8 cellular contexts compared by ENCODE assay signal in genomic region chr9:124256517-124257069, GRCh38. TPM values are rescaled to one million over a fixed set of nuclear protein-coding genes. Genes with fewer than 3 reads are reported as not detected.
DNase-seq lines count a peak whose midpoint lies in the region; ATAC-seq and TF ChIP-seq lines count a peak whose summit lies in the region.

No MANE protein-coding gene starts in this region.

- no peak overlapping the region for H3K4me2 ChIP-seq in IMR-90 (ENCODE audit: low read depth, low read length)
- H3K4me2 ChIP-seq in mesenchymal stem cell (ENCODE audit: low read length, poor library complexity, severe bottlenecking): no peak overlapping the region

- H2AK5ac ChIP-seq in IMR-90 (ENCODE audit: low read depth, low read length) (peak overlapping the region; percentile 97), mesenchymal stem cell (ENCODE audit: low read length, severe bottlenecking) (peak overlapping the region; percentile 94)

- WGBS in IMR-90 (ENCODE audit: extremely low coverage in 2 of 2, insufficient read length in 1 of 2), 2 experiments: 100% methylated on average over 1 of the region's 11 CpGs; no CpG with 5 or more reads in 1 of the 2 experiments
- 36% methylated on average over 10 of the region's 11 CpGs for WGBS in mesenchymal stem cell

- CTCF ChIA-PET in CD4-positive, alpha-beta T cell (lab: Charles Lee): no interaction called here
- CTCF ChIA-PET in IMR-90 (lab: Yijun Ruan, JAX): interaction anchor here (0.5 to 1.0 kb wide), 3 partner anchors 10 to 133 kb away, joined by 3 read pairs; no protein-coding TSS in a partner anchor

- H2AFZ ChIP-seq in IMR-90 (replicated peaks; ENCODE audit: low read length, poor library complexity) (peak overlapping the region; percentile 58), mesenchymal stem cell (ENCODE audit: low read depth, low read length) (no peak overlapping the region)

- no peak overlapping the region for H3K9ac ChIP-seq in IMR-90 (ENCODE audit: low read depth, low read length)
- peak overlapping the region; percentile 87 for H3K9ac ChIP-seq in mesenchymal stem cell (ENCODE audit: low read length)

- H2BK120ac ChIP-seq in IMR-90 (ENCODE audit: low read depth, low read length) (peak overlapping the region; percentile 91), mesenchymal stem cell (ENCODE audit: low read depth, low read length) (peak overlapping the region; percentile 100)

- H2BK12ac ChIP-seq in mesenchymal stem cell (ENCODE audit: low read length in 2 of 2): peak overlapping the region; percentile 60 to 100

- H3K18ac ChIP-seq in IMR-90 (ENCODE audit: low read depth, low read length): no peak overlapping the region
- H3K18ac ChIP-seq in mesenchymal stem cell (ENCODE audit: low read depth in 1 of 2, low read length in 2 of 2): peak overlapping the region; percentile 65 to 100

- peaks cover 18% of the 10 kb centered on the region for H3K4me1 Mint-ChIP-seq in CD4-positive, alpha-beta T cell (ENCODE audit: low read depth)
- peaks cover 36% of the 10 kb centered on the region for H3K4me1 Mint-ChIP-seq in activated naive CD8-positive, alpha-beta T cell treated with anti-CD3 and anti-CD28 coated beads, Interleukin-2, amount 10 ng/mL, durations not matched to agents 7 days and 5 days

- peaks cover 15% of the 10 kb centered on the region for H4K20me1 ChIP-seq in IMR-90 (ENCODE audit: insufficient read depth, low read length)

- dilution Hi-C loops in IMR-90 (cut with HindIII; ENCODE audit: low sequenced_read_pairs, unreplicated experiment): no loop called here

- in situ Hi-C loops in IMR-90 (cut with MboI; ENCODE audit: low sequenced_read_pairs): no loop called here
- in situ Hi-C loops in GM13977 (cut with MboI; ENCODE audit: low pct_unique_long_range_greater_than_20kb, low sequenced_read_pairs, unreplicated experiment): no loop called here

- no peaks in the 10 kb centered on the region for H3K9me3 ChIP-seq in CD4-positive, alpha-beta T cell (ENCODE audit: control insufficient read depth, low read length)
- no peaks in the 10 kb centered on the region for H3K9me3 ChIP-seq in IMR-90 (ENCODE audit: control insufficient read depth, insufficient read depth, low read length)
- no peaks in the 10 kb centered on the region for H3K9me3 ChIP-seq in mesenchymal stem cell (ENCODE audit: control insufficient read depth, low read length)

- H3K79me1 ChIP-seq in IMR-90 (ENCODE audit: low read depth in 1 of 2, low read length in 2 of 2) (peaks cover 3 to 30% of the 10 kb centered on the region in 2 experiments; a peak in 3 of 4 replicates), mesenchymal stem cell (replicated peaks; ENCODE audit: low read length, poor library complexity, severe bottlenecking) (peaks cover 2% of the 10 kb centered on the region)

- H3K14ac ChIP-seq in IMR-90 (replicated peaks; ENCODE audit: low read depth, low read length) (peak overlapping the region; percentile 96; the same call in 1 of the 2 replicates), mesenchymal stem cell (ENCODE audit: low read length in 2 of 2) (peak overlapping the region in 1 of 2 experiments; percentile 78)

- H3K4me3 ChIP-seq in IMR-90 (ENCODE audit: insufficient read depth, low read depth, low read length) (no peak overlapping the region), mesenchymal stem cell (ENCODE audit: insufficient read depth in 1 of 2, low read depth in 1 of 2, low read length in 2 of 2) (peak overlapping the region in 1 of 2 experiments; percentile 79)

- intact Hi-C loops in CD4-positive, alpha-beta T cell (cut with DNase I, micrococcal nuclease): no loop called here
- intact Hi-C loops in IMR-90 (cut with micrococcal nuclease): loop anchor here (10.0 kb wide), 3 partner anchors 202 to 712 kb away; no protein-coding TSS in a partner anchor

- no peaks in the 10 kb centered on the region for H3K9me3 Mint-ChIP-seq in CD4-positive, alpha-beta T cell
- no peaks in the 10 kb centered on the region for H3K9me3 Mint-ChIP-seq in activated naive CD8-positive, alpha-beta T cell treated with anti-CD3 and anti-CD28 coated beads, Interleukin-2, amount 10 ng/mL, durations not matched to agents 7 days and 5 days

- peak overlapping the region; percentile 94; the same call in 1 of the 2 replicates for H4K5ac ChIP-seq in IMR-90 (ENCODE audit: low read depth, low read length)

- peak overlapping the region; percentile 97 for H2AK9ac ChIP-seq in IMR-90 (replicated peaks; ENCODE audit: low read depth, low read length, poor library complexity)

- no peak for TF ChIP-seq CTCF in CD4-positive, alpha-beta T cell (IDR thresholded peaks at IDR 0.05)
- TF ChIP-seq CTCF in IMR-90 (conservative IDR thresholded peaks at IDR 0.05; ENCODE audit: low read depth, low read length) (no peak), GM13977 (IDR thresholded peaks at IDR 0.05; ENCODE audit: extremely low read depth, insufficient read depth, missing control alignments) (no peak)

- H3K27ac ChIP-seq in CD4-positive, alpha-beta T cell (ENCODE audit: low read depth, low read length): no peak overlapping the region
- peak overlapping the region; percentile 94; the same call in 1 of the 2 replicates for H3K27ac ChIP-seq in IMR-90 (ENCODE audit: insufficient read depth, low read length)
- H3K27ac ChIP-seq in mesenchymal stem cell (ENCODE audit: low read length, poor library complexity, severe bottlenecking): peak overlapping the region; percentile 92

- peak overlapping the region; percentile 86 to 97 for H4K8ac ChIP-seq in IMR-90 (ENCODE audit: low read depth in 2 of 2, low read length in 2 of 2)
- peak overlapping the region; percentile 88 for H4K8ac ChIP-seq in mesenchymal stem cell (ENCODE audit: low read length)

- TF ChIP-seq POLR2A in IMR-90 (IDR thresholded peaks at IDR 0.05; ENCODE audit: low read depth, low read length): no peak

- H2BK15ac ChIP-seq in IMR-90 (ENCODE audit: low read depth, low read length): peak overlapping the region; percentile 73; the same call in 2 of the 3 replicates
- peak overlapping the region; percentile 62 for H2BK15ac ChIP-seq in mesenchymal stem cell (ENCODE audit: low read depth, poor library complexity, severe bottlenecking)

- H2BK5ac ChIP-seq in IMR-90 (ENCODE audit: low read depth, low read length, poor library complexity, severe bottlenecking) (peak overlapping the region; percentile 100), mesenchymal stem cell (ENCODE audit: low read depth, low read length, poor library complexity, severe bottlenecking) (peak overlapping the region; percentile 80)

- TF ChIP-seq RAD21 in IMR-90 (IDR thresholded peaks at IDR 0.05; ENCODE audit: low read length): no peak

- H3K27ac Mint-ChIP-seq in CD4-positive, alpha-beta T cell: no peak overlapping the region
- H3K27ac Mint-ChIP-seq in activated naive CD8-positive, alpha-beta T cell treated with anti-CD3 and anti-CD28 coated beads, Interleukin-2, amount 10 ng/mL, durations not matched to agents 7 days and 5 days: no peak overlapping the region

- H3K56ac ChIP-seq in IMR-90 (ENCODE audit: extremely low read depth, insufficient read depth, low read length): no peak overlapping the region

- no peaks in the 10 kb centered on the region for H3K36me3 Mint-ChIP-seq in CD4-positive, alpha-beta T cell (ENCODE audit: low read depth)
- H3K36me3 Mint-ChIP-seq in activated naive CD8-positive, alpha-beta T cell treated with anti-CD3 and anti-CD28 coated beads, Interleukin-2, amount 10 ng/mL, durations not matched to agents 7 days and 5 days: peaks cover 3% of the 10 kb centered on the region

- no TSS peak for BruUV-seq in IMR-90 (replicated peaks; lab: Mats Ljungman, UMichigan)

- H3K27me3 ChIP-seq in CD4-positive, alpha-beta T cell (ENCODE audit: control insufficient read depth, insufficient read depth, low read length): peaks cover 19% of the 10 kb centered on the region
- H3K27me3 ChIP-seq in IMR-90 (ENCODE audit: control insufficient read depth, insufficient read depth, low read length) (no peaks in the 10 kb centered on the region), mesenchymal stem cell (ENCODE audit: control insufficient read depth in 1 of 2, insufficient read depth in 1 of 2, low read length in 2 of 2) (no peaks in the 10 kb centered on the region)

- 0 out of 2 replicates have a peak, but pooled peaks cover 2% of the 10 kb centered on the region for H3K36me3 ChIP-seq in IMR-90 (ENCODE audit: control insufficient read depth, insufficient read depth, low read length)
- no peaks in the 10 kb centered on the region for H3K36me3 ChIP-seq in mesenchymal stem cell (ENCODE audit: control insufficient read depth in 1 of 2, insufficient read depth in 2 of 2, low read depth in 1 of 2, low read length in 2 of 2)

- peaks cover 62% of the 10 kb centered on the region for H3K27me3 Mint-ChIP-seq in CD4-positive, alpha-beta T cell
- peaks cover 43% of the 10 kb centered on the region for H3K27me3 Mint-ChIP-seq in activated naive CD8-positive, alpha-beta T cell treated with anti-CD3 and anti-CD28 coated beads, Interleukin-2, amount 10 ng/mL, durations not matched to agents 7 days and 5 days

- peak overlapping the region; percentile 95 for H3K4ac ChIP-seq in IMR-90 (ENCODE audit: low read depth, low read length)
- peak overlapping the region; percentile 99 to 100 for H3K4ac ChIP-seq in mesenchymal stem cell (ENCODE audit: low read depth in 1 of 2, low read length in 2 of 2)

- ATAC-seq in CD4-positive, alpha-beta T cell (ENCODE audit: poor library complexity): no peak
- ATAC-seq in IMR-90 (ENCODE audit: low read depth): peak; percentile 30
- no peak for ATAC-seq in activated naive CD8-positive, alpha-beta T cell treated with anti-CD3 and anti-CD28 coated beads, Interleukin-2, amount 10 ng/mL, durations not matched to agents 7 days and 5 days (ENCODE audit: low read depth)
- ATAC-seq in HG03571 (IDR thresholded peaks at IDR 0.05; ENCODE audit: unreplicated experiment): no peak

- H4K91ac ChIP-seq in IMR-90 (ENCODE audit: insufficient read depth, low read depth, low read length): peak overlapping the region; percentile 97
- H4K91ac ChIP-seq in mesenchymal stem cell (ENCODE audit: low read length): peak overlapping the region; percentile 89

- H3K9me1 ChIP-seq in IMR-90 (ENCODE audit: insufficient read depth, low read length): peaks cover 15% of the 10 kb centered on the region

- H3K23ac ChIP-seq in IMR-90 (ENCODE audit: low read depth, low read length) (peak overlapping the region; percentile 14; the same call in 1 of the 2 replicates), mesenchymal stem cell (ENCODE audit: low read length in 2 of 2) (peak overlapping the region in 1 of 2 experiments; percentile 63)

- peaks cover 31% of the 10 kb centered on the region for H3K4me1 ChIP-seq in IMR-90 (ENCODE audit: control insufficient read depth, insufficient read depth, low read length)
- H3K4me1 ChIP-seq in mesenchymal stem cell (ENCODE audit: control insufficient read depth, insufficient read depth, low read depth, low read length): peaks cover 26% of the 10 kb centered on the region

- POLR2A ChIA-PET in CD4-positive, alpha-beta T cell (lab: Charles Lee): no interaction called here
- POLR2A ChIA-PET in IMR-90 (lab: Charles Lee; ENCODE audit: unreplicated experiment): interaction anchor here (0.6 kb wide), 1 partner anchor 841 kb away, joined by 3 read pairs; no protein-coding TSS in a partner anchor
- POLR2A ChIA-PET in activated naive CD8-positive, alpha-beta T cell treated with anti-CD3 and anti-CD28 coated beads, Interleukin-2, amount 10 ng/mL, durations not matched to agents 7 days and 5 days (lab: Charles Lee): interaction anchor here (1.3 kb wide), 1 partner anchor 130 kb away, joined by 4 read pairs; no protein-coding TSS in a partner anchor

- peak overlapping the region; percentile 88 for H2BK20ac ChIP-seq in IMR-90 (ENCODE audit: low read depth, low read length)

- peak overlapping the region; percentile 86 for H3K4me3 Mint-ChIP-seq in CD4-positive, alpha-beta T cell
- H3K4me3 Mint-ChIP-seq in activated naive CD8-positive, alpha-beta T cell treated with anti-CD3 and anti-CD28 coated beads, Interleukin-2, amount 10 ng/mL, durations not matched to agents 7 days and 5 days: peak overlapping the region; percentile 85

- no peak for DNase-seq in CD4-positive, alpha-beta T cell
- DNase-seq in IMR-90 (peak; percentile 86), mesenchymal stem cell (peak; percentile 95), ureter (ENCODE audit: low spot score) (no peak), SKM-1 (lab: John Stamatoyannopoulos, UW; ENCODE audit: unreplicated experiment) (no peak), GM13977 (ENCODE audit: low spot score) (no peak)
- DNase-seq in activated naive CD8-positive, alpha-beta T cell treated with anti-CD3 and anti-CD28 coated beads, Interleukin-2, amount 10 ng/mL, durations not matched to agents 7 days and 5 days: no peak

RNA-seq across cellular contexts. Expression of gene NEK6, which starts 1.2 kb away (rescaled TPM):
- 1 to 10 TPM in 1 of 2 experiments, under 1 TPM in 1; 0.89 to 1.7 TPM for total RNA-seq in CD4-positive, alpha-beta T cell
- total RNA-seq in IMR-90 (2012; rRNA removed) (77.8 and 79.9 TPM in 2 replicates), ureter (24.9 TPM)
- 110 and 112 TPM in 2 replicates for polyA plus RNA-seq in IMR-90 (2012; rRNA removed)
- polyA plus RNA-seq in IMR-90 (2012; cell fraction: cytosol; rRNA removed): 55.9 and 71.1 TPM in 2 replicates
- 133 and 147 TPM in 2 replicates for polyA plus RNA-seq in IMR-90 (2012; cell fraction: nucleus; rRNA removed; ENCODE audit: low replicate concordance)
- 10 to 100 TPM in 1 of 2 experiments, 1 to 10 TPM in 1; 8.1 to 10.9 TPM for total RNA-seq in activated naive CD8-positive, alpha-beta T cell treated with anti-CD3 and anti-CD28 coated beads, Interleukin-2, amount 10 ng/mL, durations not matched to agents 7 days and 5 days
- 99.8 TPM for polyA plus RNA-seq in mesenchymal stem cell (2013, experiment 1 of 2)
- polyA plus RNA-seq in mesenchymal stem cell (2013, experiment 2 of 2): 97.5 TPM

Comparison
In these comparisons a context has a peak if more than half of its experiments do, and no peak if none do; other contexts are left out.
1. DNase-seq: peak in IMR-90 (single experiment) and mesenchymal stem cell (single experiment); none in CD4-positive, alpha-beta T cell (0 of 10), activated naive CD8-positive, alpha-beta T cell treated with anti-CD3 and anti-CD28 coated beads, Interleukin-2, amount 10 ng/mL, durations not matched to agents 7 days and 5 days (single experiment), ureter (single experiment), SKM-1 (single experiment) and GM13977 (single experiment).